8 cellular contexts compared by ENCODE assay signal in genomic region chr9:78031271-78031825, GRCh38. TPM values are rescaled to one million over a fixed set of nuclear protein-coding genes. Genes with fewer than 3 reads are reported as not detected.
DNase-seq lines count a peak whose midpoint lies in the region; ATAC-seq and TF ChIP-seq lines count a peak whose summit lies in the region.

Gene GNAQ, minus strand, starts transcription at chr9:78031811. Its CDS starts 576 bp downstream, at chr9:78031235.

- peak within 1 kb of the TSS; percentile 99 for H3K4me3 Mint-ChIP-seq in activated CD4-positive, alpha-beta T cell treated with anti-CD3 and anti-CD28 coated beads, Interleukin-2, amount 10 ng/mL, durations not matched to agents 24 days and 14 days

- H3K4me1 Mint-ChIP-seq in activated CD4-positive, alpha-beta T cell treated with anti-CD3 and anti-CD28 coated beads, Interleukin-2, amount 10 ng/mL, durations not matched to agents 24 days and 14 days: peaks cover 52% of the 10 kb centered on the region

- in situ Hi-C loops in ACHN (cut with HindIII; ENCODE audit: low pct_ligation_motif_present, low pct_unique_long_range_greater_than_20kb, low sequenced_read_pairs): no loop called here

- H3K27me3 Mint-ChIP-seq in activated CD4-positive, alpha-beta T cell treated with anti-CD3 and anti-CD28 coated beads, Interleukin-2, amount 10 ng/mL, durations not matched to agents 24 days and 14 days: peaks cover 2% of the 10 kb centered on the region

- no peaks in the 10 kb centered on the region for H3K9me3 Mint-ChIP-seq in activated CD4-positive, alpha-beta T cell treated with anti-CD3 and anti-CD28 coated beads, Interleukin-2, amount 10 ng/mL, durations not matched to agents 24 days and 14 days

- peak in 1 of 2 donors; percentile 13 for TF ChIP-seq POLR2A in thyroid gland (IDR thresholded peaks at IDR 0.05)

- no peak for TF ChIP-seq CTCF in mucosa of descending colon (IDR thresholded peaks at IDR 0.05)
- no peak for TF ChIP-seq CTCF in thyroid gland (IDR thresholded peaks at IDR 0.05)

- H3K27me3 ChIP-seq in thyroid gland: no peaks in the 10 kb centered on the region

- H3K4me1 ChIP-seq in mucosa of descending colon (ENCODE audit: low read depth) (peaks cover 37% of the 10 kb centered on the region), thyroid gland (peaks cover 29 to 41% of the 10 kb centered on the region in 2 donors)

- H3K36me3 ChIP-seq in mucosa of descending colon (ENCODE audit: low read depth): no peaks in the 10 kb centered on the region
- no peaks in the 10 kb centered on the region for H3K36me3 ChIP-seq in thyroid gland

- peak; percentile 5 to 33 for DNase-seq in stimulated activated CD4-positive, alpha-beta T cell treated with anti-CD3 and anti-CD28 coated beads, Interleukin-15, amount 100 ng/mL, for 1 hour (ENCODE audit: low read depth in 1 of 2, low spot score in 1 of 2)
- DNase-seq in stimulated activated CD4-positive, alpha-beta T cell treated with anti-CD3 and anti-CD28 coated beads, Interleukin-12 subunit alpha, Interleukin-12 subunit beta, amount 100 ng/mL, for 4 hours: no peak
- no peak for DNase-seq in activated CD4-positive, alpha-beta T cell treated with anti-CD3 and anti-CD28 coated beads, Interleukin-2, amount 10 ng/mL, durations not matched to agents 24 days and 14 days
- DNase-seq in epithelial cell of prostate (ENCODE audit: low read depth, low spot score) (no peak), mucosa of descending colon (peak; percentile 36 to 64 (median 64)), thyroid gland (no peak), ACHN (no peak)

- intact Hi-C loops in activated CD4-positive, alpha-beta T cell treated with anti-CD3 and anti-CD28 coated beads, Interleukin-2, amount 10 ng/mL, durations not matched to agents 24 days and 14 days (cut with micrococcal nuclease): loop anchor here (2.0 to 10.0 kb wide), 6 partner anchors 21 to 854 kb away; partner anchors contain the start of genes CEP78, PSAT1 and VPS13A
- intact Hi-C loops in mucosa of descending colon (cut with DNase I, micrococcal nuclease) (loop anchor here (10.0 kb wide), 2 partner anchors 57 to 177 kb away; no protein-coding TSS in a partner anchor), thyroid gland (cut with DNase I) (loop anchor here (10.0 kb wide), 2 partner anchors 187 to 597 kb away; no protein-coding TSS in a partner anchor)

- H3K27ac ChIP-seq in epithelial cell of prostate (peak within 1 kb of the TSS; percentile 87), thyroid gland (peak within 1 kb of the TSS; percentile 79 to 97 (median 94))

- H3K27ac Mint-ChIP-seq in activated CD4-positive, alpha-beta T cell treated with anti-CD3 and anti-CD28 coated beads, Interleukin-2, amount 10 ng/mL, durations not matched to agents 24 days and 14 days: peak within 1 kb of the TSS; percentile 98

- no peaks in the 10 kb centered on the region for H3K9me3 ChIP-seq in mucosa of descending colon
- H3K9me3 ChIP-seq in thyroid gland: no peaks in the 10 kb centered on the region

- 0% methylated on average over 12 of the region's 97 CpGs; no CpG with 5 or more reads in 1 of the 2 donors for WGBS in thyroid gland, 2 donors

- peaks cover 5% of the 10 kb centered on the region for H3K36me3 Mint-ChIP-seq in activated CD4-positive, alpha-beta T cell treated with anti-CD3 and anti-CD28 coated beads, Interleukin-2, amount 10 ng/mL, durations not matched to agents 24 days and 14 days (ENCODE audit: low read depth)

- ATAC-seq in mucosa of descending colon (peak; percentile 1), GM21717 (IDR thresholded peaks at IDR 0.05; ENCODE audit: unreplicated experiment) (no peak)

- H3K4me3 ChIP-seq in mucosa of descending colon (peak within 1 kb of the TSS; percentile 75), thyroid gland (replicated peaks in 1 of 3) (peak within 1 kb of the TSS; percentile 70 to 91 (median 80))

RNA-seq across cellular contexts. Expression of gene GNAQ, which starts in this region (rescaled TPM):
- total RNA-seq in activated CD4-positive, alpha-beta T cell treated with anti-CD3 and anti-CD28 coated beads, Interleukin-2, amount 10 ng/mL, durations not matched to agents 24 days and 14 days: 22.7 and 26.3 TPM in 2 replicates
- total RNA-seq in mucosa of descending colon (100 to 1,000 TPM in 2 of 3 donors, 10 to 100 TPM in 1; 95.9 to 115 (median 104) TPM), thyroid gland (10 to 100 TPM; 40.0 to 60.8 (median 58.1) TPM)

Comparison
In these comparisons a context has a peak if more than half of its experiments do, and no peak if none do; other contexts are left out.
1. DNase-seq: peak in stimulated activated CD4-positive, alpha-beta T cell treated with anti-CD3 and anti-CD28 coated beads, Interleukin-15, amount 100 ng/mL, for 1 hour (2 of 2) and mucosa of descending colon (3 of 3); none in stimulated activated CD4-positive, alpha-beta T cell treated with anti-CD3 and anti-CD28 coated beads, Interleukin-12 subunit alpha, Interleukin-12 subunit beta, amount 100 ng/mL, for 4 hours (single experiment), activated CD4-positive, alpha-beta T cell treated with anti-CD3 and anti-CD28 coated beads, Interleukin-2, amount 10 ng/mL, durations not matched to agents 24 days and 14 days (single experiment), epithelial cell of prostate (single experiment), thyroid gland (0 of 2) and ACHN (single experiment).